Comparison of ENCODE assay signal across 21 cellular contexts in the genomic region with DNA sequence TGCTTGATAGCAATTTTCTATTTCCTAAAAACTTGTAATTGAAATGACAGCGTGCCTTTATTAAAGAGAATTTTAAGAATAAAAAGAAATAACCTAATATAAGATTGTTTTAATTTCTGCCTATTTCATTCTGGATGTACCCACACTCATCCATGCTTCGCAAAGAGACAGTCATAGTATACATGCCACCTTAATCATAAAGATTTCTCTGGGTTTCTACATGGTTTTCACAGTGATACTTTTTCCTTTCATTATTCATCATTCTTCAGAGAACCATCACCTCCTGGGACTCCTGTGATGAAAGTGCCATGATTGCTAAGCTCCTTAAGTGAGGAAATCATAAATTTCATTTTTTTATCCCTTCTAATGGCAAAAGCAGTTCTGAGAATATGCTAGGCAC. TPM values are rescaled to one million over a fixed set of nuclear protein-coding genes. Genes with fewer than 3 reads are reported as not detected.
A peak's percentile ranks its signal among the peaks of the same experiment; 100 is the strongest.
DNase-seq lines count a peak whose midpoint lies in the region; ATAC-seq and TF ChIP-seq lines count a peak whose summit lies in the region.
"Had no signal": no experiment of that assay in that cellular context is flagged by ENCODE, and none has a peak within 500 bp of the region (broad histone marks: within the 10 kb centered on the region; RNA-seq: fewer than 3 reads in every experiment).

No MANE protein-coding gene starts in this region.

- POLR2A ChIA-PET in activated CD4-positive, alpha-beta T cell treated with anti-CD3 and anti-CD28 coated beads for 36 hours (lab: Charles Lee): interaction anchor here (0.6 kb wide), 1 partner anchor 36 kb away, joined by 3 read pairs; no protein-coding TSS in a partner anchor

- H3K9me3 Mint-ChIP-seq in activated CD4-positive, alpha-beta T cell treated with anti-CD3 and anti-CD28 coated beads for 36 hours (ENCODE audit: low read depth): no peaks in the 10 kb centered on the region
- H3K9me3 Mint-ChIP-seq in activated T-cell treated with anti-CD3 and anti-CD28 coated beads, Interleukin-2, amount 50 U/mL, for 4 hours: no peaks in the 10 kb centered on the region
- H3K9me3 Mint-ChIP-seq in activated T-cell treated with anti-CD3 and anti-CD28 coated beads, Interleukin-2, amount 50 U/mL, for 24 hours: no peaks in the 10 kb centered on the region
- no peaks in the 10 kb centered on the region for H3K9me3 Mint-ChIP-seq in natural killer cell treated with Interleukin-12 subunit alpha and Interleukin-12 subunit beta and Interleukin-15 and Interleukin-18, amount 100 ng/mL, for 72 hours
- H3K9me3 Mint-ChIP-seq in natural killer cell (no peaks in the 10 kb centered on the region), HFFc6 (no peaks in the 10 kb centered on the region)
- no peaks in the 10 kb centered on the region for H3K9me3 Mint-ChIP-seq in stimulated activated naive CD8-positive, alpha-beta T cell treated with anti-CD3 and anti-CD28 coated beads, Interleukin-15, amount 100 ng/mL, for 72 hours
- H3K9me3 Mint-ChIP-seq: CD8-positive, alpha-beta memory T cell had no signal

- H3K4me1 Mint-ChIP-seq in activated CD4-positive, alpha-beta T cell treated with anti-CD3 and anti-CD28 coated beads for 36 hours: peaks cover 60% of the 10 kb centered on the region
- peaks cover 48% of the 10 kb centered on the region for H3K4me1 Mint-ChIP-seq in activated T-cell treated with anti-CD3 and anti-CD28 coated beads, Interleukin-2, amount 50 U/mL, for 4 hours (ENCODE audit: low read depth)
- H3K4me1 Mint-ChIP-seq in activated T-cell treated with anti-CD3 and anti-CD28 coated beads, Interleukin-2, amount 50 U/mL, for 24 hours (ENCODE audit: low read depth): peaks cover 59% of the 10 kb centered on the region
- H3K4me1 Mint-ChIP-seq in natural killer cell treated with Interleukin-12 subunit alpha and Interleukin-12 subunit beta and Interleukin-15 and Interleukin-18, amount 100 ng/mL, for 72 hours (ENCODE audit: low read depth in 2 of 2): peaks cover 24 to 33% of the 10 kb centered on the region in 2 donors
- H3K4me1 Mint-ChIP-seq in natural killer cell (peaks cover 15 to 23% of the 10 kb centered on the region in 2 donors), HFFc6 (ENCODE audit: low read depth) (no peaks in the 10 kb centered on the region)
- peaks cover 56% of the 10 kb centered on the region for H3K4me1 Mint-ChIP-seq in stimulated activated naive CD8-positive, alpha-beta T cell treated with anti-CD3 and anti-CD28 coated beads, Interleukin-15, amount 100 ng/mL, for 72 hours

- CTCF ChIA-PET in activated CD4-positive, alpha-beta T cell treated with anti-CD3 and anti-CD28 coated beads for 36 hours (lab: Charles Lee): interaction anchor here (1.3 kb wide), 1 partner anchor 34 kb away, joined by 3 read pairs; no protein-coding TSS in a partner anchor

- H3K27me3 Mint-ChIP-seq in activated CD4-positive, alpha-beta T cell treated with anti-CD3 and anti-CD28 coated beads for 36 hours: peaks cover 3% of the 10 kb centered on the region
- H3K27me3 Mint-ChIP-seq in activated T-cell treated with anti-CD3 and anti-CD28 coated beads, Interleukin-2, amount 50 U/mL, for 4 hours (ENCODE audit: low read depth): no peaks in the 10 kb centered on the region
- H3K27me3 Mint-ChIP-seq in activated T-cell treated with anti-CD3 and anti-CD28 coated beads, Interleukin-2, amount 50 U/mL, for 24 hours: peaks cover 3% of the 10 kb centered on the region
- H3K27me3 Mint-ChIP-seq in natural killer cell treated with Interleukin-12 subunit alpha and Interleukin-12 subunit beta and Interleukin-15 and Interleukin-18, amount 100 ng/mL, for 72 hours: peaks cover 0 to 8% of the 10 kb centered on the region in 2 donors
- H3K27me3 Mint-ChIP-seq in natural killer cell (ENCODE audit: low read depth in 2 of 2): no peaks in the 10 kb centered on the region
- peaks cover under 1% of the 10 kb centered on the region for H3K27me3 Mint-ChIP-seq in stimulated activated naive CD8-positive, alpha-beta T cell treated with anti-CD3 and anti-CD28 coated beads, Interleukin-15, amount 100 ng/mL, for 72 hours
- H3K27me3 Mint-ChIP-seq in HFFc6 (ENCODE audit: insufficient read depth): peaks cover 3% of the 10 kb centered on the region

- intact Hi-C loops in activated CD4-positive, alpha-beta T cell treated with anti-CD3 and anti-CD28 coated beads for 36 hours (cut with DNase I, micrococcal nuclease): loop anchor here in 1 of 2 experiments (2.0 kb wide), 1 partner anchor 20 kb away; no protein-coding TSS in a partner anchor
- intact Hi-C loops in natural killer cell (cut with micrococcal nuclease): no loop called here

- peak; percentile 78 for ATAC-seq in activated CD4-positive, alpha-beta T cell treated with anti-CD3 and anti-CD28 coated beads for 36 hours
- ATAC-seq in activated T-cell treated with anti-CD3 and anti-CD28 coated beads, Interleukin-2, amount 50 U/mL, for 4 hours: peak; percentile 51 to 65
- peak; percentile 78 to 86 for ATAC-seq in natural killer cell treated with Interleukin-12 subunit alpha and Interleukin-12 subunit beta and Interleukin-15 and Interleukin-18, amount 100 ng/mL, for 72 hours
- no peak for ATAC-seq in natural killer cell
- ATAC-seq in stimulated activated naive CD8-positive, alpha-beta T cell treated with anti-CD3 and anti-CD28 coated beads, Interleukin-15, amount 100 ng/mL, for 72 hours: peak; percentile 74
- ATAC-seq: GM12878 had no signal

- H3K36me3 Mint-ChIP-seq in activated CD4-positive, alpha-beta T cell treated with anti-CD3 and anti-CD28 coated beads for 36 hours (ENCODE audit: low read depth): no peaks in the 10 kb centered on the region
- no peaks in the 10 kb centered on the region for H3K36me3 Mint-ChIP-seq in activated T-cell treated with anti-CD3 and anti-CD28 coated beads, Interleukin-2, amount 50 U/mL, for 4 hours (ENCODE audit: insufficient read depth)
- no peaks in the 10 kb centered on the region for H3K36me3 Mint-ChIP-seq in activated T-cell treated with anti-CD3 and anti-CD28 coated beads, Interleukin-2, amount 50 U/mL, for 24 hours (ENCODE audit: low read depth)
- H3K36me3 Mint-ChIP-seq in natural killer cell treated with Interleukin-12 subunit alpha and Interleukin-12 subunit beta and Interleukin-15 and Interleukin-18, amount 100 ng/mL, for 72 hours: no peaks in the 10 kb centered on the region
- no peaks in the 10 kb centered on the region for H3K36me3 Mint-ChIP-seq in natural killer cell
- no peaks in the 10 kb centered on the region for H3K36me3 Mint-ChIP-seq in HFFc6 (ENCODE audit: low read depth)
- H3K36me3 Mint-ChIP-seq: CD14-positive monocyte had no signal

- TF ChIP-seq CTCF in natural killer cell (IDR thresholded peaks at IDR 0.05) (no peak), HFFc6 (IDR thresholded peaks at IDR 0.05) (no peak)

- no peak overlapping the region for H3K27ac Mint-ChIP-seq in activated CD4-positive, alpha-beta T cell treated with anti-CD3 and anti-CD28 coated beads for 36 hours
- no peak overlapping the region for H3K27ac Mint-ChIP-seq in activated T-cell treated with anti-CD3 and anti-CD28 coated beads, Interleukin-2, amount 50 U/mL, for 24 hours
- no peak overlapping the region for H3K27ac Mint-ChIP-seq in natural killer cell treated with Interleukin-12 subunit alpha and Interleukin-12 subunit beta and Interleukin-15 and Interleukin-18, amount 100 ng/mL, for 72 hours
- no peak overlapping the region for H3K27ac Mint-ChIP-seq in natural killer cell
- H3K27ac Mint-ChIP-seq in stimulated activated naive CD8-positive, alpha-beta T cell treated with anti-CD3 and anti-CD28 coated beads, Interleukin-15, amount 100 ng/mL, for 72 hours: no peak overlapping the region
- no peak overlapping the region for H3K27ac Mint-ChIP-seq in HFFc6
- H3K27ac Mint-ChIP-seq: CD14-positive monocyte had no signal

- H3K4me3 Mint-ChIP-seq in activated CD4-positive, alpha-beta T cell treated with anti-CD3 and anti-CD28 coated beads for 36 hours: no peak overlapping the region
- H3K4me3 Mint-ChIP-seq in activated T-cell treated with anti-CD3 and anti-CD28 coated beads, Interleukin-2, amount 50 U/mL, for 4 hours: no peak overlapping the region
- H3K4me3 Mint-ChIP-seq in activated T-cell treated with anti-CD3 and anti-CD28 coated beads, Interleukin-2, amount 50 U/mL, for 24 hours: no peak overlapping the region
- H3K4me3 Mint-ChIP-seq in natural killer cell treated with Interleukin-12 subunit alpha and Interleukin-12 subunit beta and Interleukin-15 and Interleukin-18, amount 100 ng/mL, for 72 hours: no peak overlapping the region
- H3K4me3 Mint-ChIP-seq in natural killer cell (no peak overlapping the region), HFFc6 (no peak overlapping the region)
- H3K4me3 Mint-ChIP-seq in stimulated activated naive CD8-positive, alpha-beta T cell treated with anti-CD3 and anti-CD28 coated beads, Interleukin-15, amount 100 ng/mL, for 72 hours: no peak overlapping the region
- H3K4me3 Mint-ChIP-seq: CD14-positive monocyte; CD8-positive, alpha-beta memory T cell had no signal

- no peak for DNase-seq in activated CD4-positive, alpha-beta T cell treated with anti-CD3 and anti-CD28 coated beads for 36 hours
- no peak for DNase-seq in activated CD4-positive, alpha-beta T cell treated with anti-CD3 and anti-CD28 coated beads for 1 hour
- no peak for DNase-seq in activated T-cell treated with anti-CD3 and anti-CD28 coated beads, Interleukin-2, amount 50 U/mL, for 4 hours
- DNase-seq in activated T-cell treated with anti-CD3 and anti-CD28 coated beads, Interleukin-2, amount 50 U/mL, for 24 hours: no peak
- no peak for DNase-seq in natural killer cell treated with Interleukin-12 subunit alpha and Interleukin-12 subunit beta and Interleukin-15 and Interleukin-18, amount 100 ng/mL, for 72 hours (ENCODE audit: low spot score)
- DNase-seq in natural killer cell (no peak), HFFc6 (no peak)
- no peak for DNase-seq in stimulated activated naive CD8-positive, alpha-beta T cell treated with anti-CD3 and anti-CD28 coated beads, Interleukin-15, amount 100 ng/mL, for 72 hours
- DNase-seq: 8988T; CD8-positive, alpha-beta memory T cell; COR-L47; DMS 273 treated with DMSO at 0.1 percent for 48 hours; DMS53; DND-41; EL had no signal

RNA-seq across cellular contexts. Expression of a gene that starts 4.3 kb away (rescaled TPM):
- total RNA-seq in activated CD4-positive, alpha-beta T cell treated with anti-CD3 and anti-CD28 coated beads for 36 hours: under 1 TPM; 0.75 to 0.77 TPM
- 1 to 10 TPM in 1 of 3 donors, under 1 TPM in 2; 0.40 to 1.4 (median 0.87) TPM for total RNA-seq in activated T-cell treated with anti-CD3 and anti-CD28 coated beads, Interleukin-2, amount 50 U/mL, for 4 hours
- total RNA-seq in natural killer cell treated with Interleukin-12 subunit alpha and Interleukin-12 subunit beta and Interleukin-15 and Interleukin-18, amount 100 ng/mL, for 72 hours: under 1 TPM in 1 of 2 donors, not detected in 1; 0.45 TPM
- total RNA-seq in natural killer cell: under 1 TPM in 1 of 3 donors, not detected in 2; 0.35 TPM
- total RNA-seq in HFFc6 (2021; fragmentation: NEBNext Ultra II Directional; extraction: Animal tissue kit (Norgen Biotek cat#: 25700)): not detected
- total RNA-seq: A673, G401, H1, HT1080 had no signal

RNA-seq across cellular contexts. Expression of a gene that starts 45.4 kb away (rescaled TPM):
- under 1 TPM; 0.14 to 0.16 TPM for total RNA-seq in activated CD4-positive, alpha-beta T cell treated with anti-CD3 and anti-CD28 coated beads for 36 hours
- under 1 TPM; 0.32 to 0.73 (median 0.40) TPM for total RNA-seq in activated T-cell treated with anti-CD3 and anti-CD28 coated beads, Interleukin-2, amount 50 U/mL, for 4 hours
- total RNA-seq in natural killer cell treated with Interleukin-12 subunit alpha and Interleukin-12 subunit beta and Interleukin-15 and Interleukin-18, amount 100 ng/mL, for 72 hours: 10 to 100 TPM in 1 of 2 donors, 1 to 10 TPM in 1; 5.8 to 18.4 TPM
- 100 to 1,000 TPM; 203 to 459 (median 405) TPM for total RNA-seq in natural killer cell
- not detected for total RNA-seq in HFFc6 (2021; fragmentation: NEBNext Ultra II Directional; extraction: Animal tissue kit (Norgen Biotek cat#: 25700))
- total RNA-seq: A673, G401, H1, HT1080 had no signal

RNA-seq across cellular contexts. Expression of a gene that starts 57.9 kb away (rescaled TPM):
- total RNA-seq in activated CD4-positive, alpha-beta T cell treated with anti-CD3 and anti-CD28 coated beads for 36 hours: 10 to 100 TPM; 23.0 to 24.8 TPM
- total RNA-seq in activated T-cell treated with anti-CD3 and anti-CD28 coated beads, Interleukin-2, amount 50 U/mL, for 4 hours: 10 to 100 TPM; 64.7 to 69.1 (median 65.3) TPM
- 10 to 100 TPM; 42.1 to 44.5 TPM for total RNA-seq in natural killer cell treated with Interleukin-12 subunit alpha and Interleukin-12 subunit beta and Interleukin-15 and Interleukin-18, amount 100 ng/mL, for 72 hours
- 10 to 100 TPM; 40.0 to 44.7 (median 41.7) TPM for total RNA-seq in natural killer cell
- 10 to 100 TPM; 24.8 to 32.4 (median 27.9) TPM for total RNA-seq in HFFc6 (2021; fragmentation: NEBNext Ultra II Directional; extraction: Animal tissue kit (Norgen Biotek cat#: 25700))

Comparison
In these comparisons a context has a peak if more than half of its experiments do, and no peak if none do; other contexts are left out.
1. ATAC-seq: peak in activated CD4-positive, alpha-beta T cell treated with anti-CD3 and anti-CD28 coated beads for 36 hours (single experiment), activated T-cell treated with anti-CD3 and anti-CD28 coated beads, Interleukin-2, amount 50 U/mL, for 4 hours (2 of 2), natural killer cell treated with Interleukin-12 subunit alpha and Interleukin-12 subunit beta and Interleukin-15 and Interleukin-18, amount 100 ng/mL, for 72 hours (2 of 2) and stimulated activated naive CD8-positive, alpha-beta T cell treated with anti-CD3 and anti-CD28 coated beads, Interleukin-15, amount 100 ng/mL, for 72 hours (single experiment); none in natural killer cell (0 of 3).
2. RNA of a gene that starts 45.4 kb away (total RNA-seq): 203 to 459 TPM in natural killer cell; 5.8 to 18.4 TPM in natural killer cell treated with Interleukin-12 subunit alpha and Interleukin-12 subunit beta and Interleukin-15 and Interleukin-18, amount 100 ng/mL, for 72 hours, 0.32 to 0.73 TPM in activated T-cell treated with anti-CD3 and anti-CD28 coated beads, Interleukin-2, amount 50 U/mL, for 4 hours, 0.14 to 0.16 TPM in activated CD4-positive, alpha-beta T cell treated with anti-CD3 and anti-CD28 coated beads for 36 hours and not detected in HFFc6; every median in the first group is over 10 times any median in the second.